ENCODE assay signal across 1 cellular context in the genomic region with DNA sequence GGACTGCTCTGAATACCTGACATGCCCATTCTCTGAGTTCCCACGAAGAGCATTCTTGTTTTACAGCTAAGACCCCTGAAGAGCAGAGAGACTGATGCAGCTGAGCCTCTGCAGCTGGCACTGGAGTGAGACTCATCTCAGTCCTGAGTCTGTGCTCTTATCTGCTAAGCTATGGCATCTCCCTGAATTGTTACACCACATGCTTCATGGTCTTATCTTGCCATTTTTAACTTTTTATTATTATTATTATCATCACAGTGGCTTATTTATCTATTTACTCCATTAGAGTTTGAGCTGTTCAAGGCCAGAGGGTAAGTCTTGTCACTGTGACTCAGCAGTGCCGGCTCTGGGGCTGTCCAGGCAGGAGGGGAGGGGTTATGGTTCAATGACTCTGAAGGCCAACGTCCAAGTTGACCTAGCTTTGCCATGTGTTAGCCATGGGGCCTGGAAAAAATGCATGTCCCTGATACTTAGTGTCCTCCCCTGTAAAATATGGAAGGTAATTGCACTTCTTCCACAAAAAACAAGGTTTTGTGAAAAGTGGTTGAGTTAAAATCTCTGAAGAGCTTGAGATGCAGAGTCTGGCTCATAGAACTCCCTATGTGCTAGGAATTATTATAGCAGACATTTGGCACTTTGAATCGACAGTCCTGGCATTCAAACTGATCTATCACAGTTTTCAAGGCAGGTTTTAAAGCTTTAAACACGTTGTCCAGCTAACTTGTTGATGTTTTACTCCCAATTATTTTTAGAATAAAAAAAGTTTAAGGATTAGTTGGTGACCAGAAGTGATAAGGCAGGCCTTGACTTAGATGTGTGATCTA.
TF ChIP-seq lines count a peak whose summit lies in the region.

No MANE protein-coding gene starts in this region.

TF ChIP-seq in HepG2, 621 proteins besides CTCF, POLR2A, EP300 and RAD21 (continued from another document and continues in another):
- TF ChIP-seq, protein P1, sequence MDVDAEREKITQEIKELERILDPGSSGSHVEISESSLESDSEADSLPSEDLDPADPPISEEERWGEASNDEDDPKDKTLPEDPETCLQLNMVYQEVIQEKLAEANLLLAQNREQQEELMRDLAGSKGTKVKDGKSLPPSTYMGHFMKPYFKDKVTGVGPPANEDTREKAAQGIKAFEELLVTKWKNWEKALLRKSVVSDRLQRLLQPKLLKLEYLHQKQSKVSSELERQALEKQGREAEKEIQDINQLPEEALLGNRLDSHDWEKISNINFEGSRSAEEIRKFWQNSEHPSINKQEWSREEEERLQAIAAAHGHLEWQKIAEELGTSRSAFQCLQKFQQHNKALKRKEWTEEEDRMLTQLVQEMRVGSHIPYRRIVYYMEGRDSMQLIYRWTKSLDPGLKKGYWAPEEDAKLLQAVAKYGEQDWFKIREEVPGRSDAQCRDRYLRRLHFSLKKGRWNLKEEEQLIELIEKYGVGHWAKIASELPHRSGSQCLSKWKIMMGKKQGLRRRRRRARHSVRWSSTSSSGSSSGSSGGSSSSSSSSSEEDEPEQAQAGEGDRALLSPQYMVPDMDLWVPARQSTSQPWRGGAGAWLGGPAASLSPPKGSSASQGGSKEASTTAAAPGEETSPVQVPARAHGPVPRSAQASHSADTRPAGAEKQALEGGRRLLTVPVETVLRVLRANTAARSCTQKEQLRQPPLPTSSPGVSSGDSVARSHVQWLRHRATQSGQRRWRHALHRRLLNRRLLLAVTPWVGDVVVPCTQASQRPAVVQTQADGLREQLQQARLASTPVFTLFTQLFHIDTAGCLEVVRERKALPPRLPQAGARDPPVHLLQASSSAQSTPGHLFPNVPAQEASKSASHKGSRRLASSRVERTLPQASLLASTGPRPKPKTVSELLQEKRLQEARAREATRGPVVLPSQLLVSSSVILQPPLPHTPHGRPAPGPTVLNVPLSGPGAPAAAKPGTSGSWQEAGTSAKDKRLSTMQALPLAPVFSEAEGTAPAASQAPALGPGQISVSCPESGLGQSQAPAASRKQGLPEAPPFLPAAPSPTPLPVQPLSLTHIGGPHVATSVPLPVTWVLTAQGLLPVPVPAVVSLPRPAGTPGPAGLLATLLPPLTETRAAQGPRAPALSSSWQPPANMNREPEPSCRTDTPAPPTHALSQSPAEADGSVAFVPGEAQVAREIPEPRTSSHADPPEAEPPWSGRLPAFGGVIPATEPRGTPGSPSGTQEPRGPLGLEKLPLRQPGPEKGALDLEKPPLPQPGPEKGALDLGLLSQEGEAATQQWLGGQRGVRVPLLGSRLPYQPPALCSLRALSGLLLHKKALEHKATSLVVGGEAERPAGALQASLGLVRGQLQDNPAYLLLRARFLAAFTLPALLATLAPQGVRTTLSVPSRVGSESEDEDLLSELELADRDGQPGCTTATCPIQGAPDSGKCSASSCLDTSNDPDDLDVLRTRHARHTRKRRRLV (CRISPR knock-in tag; IDR thresholded peaks at IDR 0.05) = no peak
- TF ChIP-seq, protein P2, sequence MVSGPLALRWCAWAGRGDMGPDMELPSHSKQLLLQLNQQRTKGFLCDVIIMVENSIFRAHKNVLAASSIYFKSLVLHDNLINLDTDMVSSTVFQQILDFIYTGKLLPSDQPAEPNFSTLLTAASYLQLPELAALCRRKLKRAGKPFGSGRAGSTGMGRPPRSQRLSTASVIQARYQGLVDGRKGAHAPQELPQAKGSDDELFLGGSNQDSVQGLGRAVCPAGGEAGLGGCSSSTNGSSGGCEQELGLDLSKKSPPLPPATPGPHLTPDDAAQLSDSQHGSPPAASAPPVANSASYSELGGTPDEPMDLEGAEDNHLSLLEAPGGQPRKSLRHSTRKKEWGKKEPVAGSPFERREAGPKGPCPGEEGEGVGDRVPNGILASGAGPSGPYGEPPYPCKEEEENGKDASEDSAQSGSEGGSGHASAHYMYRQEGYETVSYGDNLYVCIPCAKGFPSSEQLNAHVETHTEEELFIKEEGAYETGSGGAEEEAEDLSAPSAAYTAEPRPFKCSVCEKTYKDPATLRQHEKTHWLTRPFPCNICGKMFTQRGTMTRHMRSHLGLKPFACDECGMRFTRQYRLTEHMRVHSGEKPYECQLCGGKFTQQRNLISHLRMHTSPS (CRISPR knock-in tag; IDR thresholded peaks at IDR 0.05; ENCODE audit: low read depth) = no peak; the same call in 1 of the 2 replicates
- TF ChIP-seq TAF15 (IDR thresholded peaks at IDR 0.05; ENCODE audit: low read depth, low read length, poor library complexity, severe bottlenecking) = no peak
- no peak for TF ChIP-seq BHLHE40 (IDR thresholded peaks at IDR 0.05; ENCODE audit: low read length)
- TF ChIP-seq, protein P3, sequence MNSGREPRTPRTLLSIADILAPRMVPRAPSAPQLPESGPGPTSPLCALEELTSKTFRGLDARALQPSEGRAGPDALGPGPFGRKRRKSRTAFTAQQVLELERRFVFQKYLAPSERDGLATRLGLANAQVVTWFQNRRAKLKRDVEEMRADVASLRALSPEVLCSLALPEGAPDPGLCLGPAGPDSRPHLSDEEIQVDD (CRISPR knock-in tag; IDR thresholded peaks at IDR 0.05; ENCODE audit: borderline replicate concordance) = no peak
- TF ChIP-seq, protein P4, sequence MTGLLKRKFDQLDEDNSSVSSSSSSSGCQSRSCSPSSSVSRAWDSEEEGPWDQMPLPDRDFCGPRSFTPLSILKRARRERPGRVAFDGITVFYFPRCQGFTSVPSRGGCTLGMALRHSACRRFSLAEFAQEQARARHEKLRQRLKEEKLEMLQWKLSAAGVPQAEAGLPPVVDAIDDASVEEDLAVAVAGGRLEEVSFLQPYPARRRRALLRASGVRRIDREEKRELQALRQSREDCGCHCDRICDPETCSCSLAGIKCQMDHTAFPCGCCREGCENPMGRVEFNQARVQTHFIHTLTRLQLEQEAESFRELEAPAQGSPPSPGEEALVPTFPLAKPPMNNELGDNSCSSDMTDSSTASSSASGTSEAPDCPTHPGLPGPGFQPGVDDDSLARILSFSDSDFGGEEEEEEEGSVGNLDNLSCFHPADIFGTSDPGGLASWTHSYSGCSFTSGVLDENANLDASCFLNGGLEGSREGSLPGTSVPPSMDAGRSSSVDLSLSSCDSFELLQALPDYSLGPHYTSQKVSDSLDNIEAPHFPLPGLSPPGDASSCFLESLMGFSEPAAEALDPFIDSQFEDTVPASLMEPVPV (CRISPR knock-in tag; IDR thresholded peaks at IDR 0.05) = no peak
- no peak for TF ChIP-seq ARID2 (CRISPR knock-in tag; IDR thresholded peaks at IDR 0.05; ENCODE audit: borderline replicate concordance)
- TF ChIP-seq, protein P5, sequence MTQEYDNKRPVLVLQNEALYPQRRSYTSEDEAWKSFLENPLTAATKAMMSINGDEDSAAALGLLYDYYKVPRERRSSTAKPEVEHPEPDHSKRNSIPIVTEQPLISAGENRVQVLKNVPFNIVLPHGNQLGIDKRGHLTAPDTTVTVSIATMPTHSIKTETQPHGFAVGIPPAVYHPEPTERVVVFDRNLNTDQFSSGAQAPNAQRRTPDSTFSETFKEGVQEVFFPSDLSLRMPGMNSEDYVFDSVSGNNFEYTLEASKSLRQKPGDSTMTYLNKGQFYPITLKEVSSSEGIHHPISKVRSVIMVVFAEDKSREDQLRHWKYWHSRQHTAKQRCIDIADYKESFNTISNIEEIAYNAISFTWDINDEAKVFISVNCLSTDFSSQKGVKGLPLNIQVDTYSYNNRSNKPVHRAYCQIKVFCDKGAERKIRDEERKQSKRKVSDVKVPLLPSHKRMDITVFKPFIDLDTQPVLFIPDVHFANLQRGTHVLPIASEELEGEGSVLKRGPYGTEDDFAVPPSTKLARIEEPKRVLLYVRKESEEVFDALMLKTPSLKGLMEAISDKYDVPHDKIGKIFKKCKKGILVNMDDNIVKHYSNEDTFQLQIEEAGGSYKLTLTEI (CRISPR knock-in tag; conservative IDR thresholded peaks at IDR 0.05) = no peak
- TF ChIP-seq, protein P6, sequence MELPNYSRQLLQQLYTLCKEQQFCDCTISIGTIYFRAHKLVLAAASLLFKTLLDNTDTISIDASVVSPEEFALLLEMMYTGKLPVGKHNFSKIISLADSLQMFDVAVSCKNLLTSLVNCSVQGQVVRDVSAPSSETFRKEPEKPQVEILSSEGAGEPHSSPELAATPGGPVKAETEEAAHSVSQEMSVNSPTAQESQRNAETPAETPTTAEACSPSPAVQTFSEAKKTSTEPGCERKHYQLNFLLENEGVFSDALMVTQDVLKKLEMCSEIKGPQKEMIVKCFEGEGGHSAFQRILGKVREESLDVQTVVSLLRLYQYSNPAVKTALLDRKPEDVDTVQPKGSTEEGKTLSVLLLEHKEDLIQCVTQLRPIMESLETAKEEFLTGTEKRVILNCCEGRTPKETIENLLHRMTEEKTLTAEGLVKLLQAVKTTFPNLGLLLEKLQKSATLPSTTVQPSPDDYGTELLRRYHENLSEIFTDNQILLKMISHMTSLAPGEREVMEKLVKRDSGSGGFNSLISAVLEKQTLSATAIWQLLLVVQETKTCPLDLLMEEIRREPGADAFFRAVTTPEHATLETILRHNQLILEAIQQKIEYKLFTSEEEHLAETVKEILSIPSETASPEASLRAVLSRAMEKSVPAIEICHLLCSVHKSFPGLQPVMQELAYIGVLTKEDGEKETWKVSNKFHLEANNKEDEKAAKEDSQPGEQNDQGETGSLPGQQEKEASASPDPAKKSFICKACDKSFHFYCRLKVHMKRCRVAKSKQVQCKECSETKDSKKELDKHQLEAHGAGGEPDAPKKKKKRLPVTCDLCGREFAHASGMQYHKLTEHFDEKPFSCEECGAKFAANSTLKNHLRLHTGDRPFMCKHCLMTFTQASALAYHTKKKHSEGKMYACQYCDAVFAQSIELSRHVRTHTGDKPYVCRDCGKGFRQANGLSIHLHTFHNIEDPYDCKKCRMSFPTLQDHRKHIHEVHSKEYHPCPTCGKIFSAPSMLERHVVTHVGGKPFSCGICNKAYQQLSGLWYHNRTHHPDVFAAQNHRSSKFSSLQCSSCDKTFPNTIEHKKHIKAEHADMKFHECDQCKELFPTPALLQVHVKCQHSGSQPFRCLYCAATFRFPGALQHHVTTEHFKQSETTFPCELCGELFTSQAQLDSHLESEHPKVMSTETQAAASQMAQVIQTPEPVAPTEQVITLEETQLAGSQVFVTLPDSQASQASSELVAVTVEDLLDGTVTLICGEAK (IDR thresholded peaks at IDR 0.05) = no peak
- TF ChIP-seq, protein P6 (CRISPR knock-in tag; IDR thresholded peaks at IDR 0.05) = peak; percentile 79; the same call in 1 of the 2 replicates
- TF ChIP-seq ZNF670 (CRISPR knock-in tag; IDR thresholded peaks at IDR 0.05; ENCODE audit: borderline replicate concordance) = peak; percentile 71; the same call in 1 of the 2 replicates
- TF ChIP-seq, protein P7, sequence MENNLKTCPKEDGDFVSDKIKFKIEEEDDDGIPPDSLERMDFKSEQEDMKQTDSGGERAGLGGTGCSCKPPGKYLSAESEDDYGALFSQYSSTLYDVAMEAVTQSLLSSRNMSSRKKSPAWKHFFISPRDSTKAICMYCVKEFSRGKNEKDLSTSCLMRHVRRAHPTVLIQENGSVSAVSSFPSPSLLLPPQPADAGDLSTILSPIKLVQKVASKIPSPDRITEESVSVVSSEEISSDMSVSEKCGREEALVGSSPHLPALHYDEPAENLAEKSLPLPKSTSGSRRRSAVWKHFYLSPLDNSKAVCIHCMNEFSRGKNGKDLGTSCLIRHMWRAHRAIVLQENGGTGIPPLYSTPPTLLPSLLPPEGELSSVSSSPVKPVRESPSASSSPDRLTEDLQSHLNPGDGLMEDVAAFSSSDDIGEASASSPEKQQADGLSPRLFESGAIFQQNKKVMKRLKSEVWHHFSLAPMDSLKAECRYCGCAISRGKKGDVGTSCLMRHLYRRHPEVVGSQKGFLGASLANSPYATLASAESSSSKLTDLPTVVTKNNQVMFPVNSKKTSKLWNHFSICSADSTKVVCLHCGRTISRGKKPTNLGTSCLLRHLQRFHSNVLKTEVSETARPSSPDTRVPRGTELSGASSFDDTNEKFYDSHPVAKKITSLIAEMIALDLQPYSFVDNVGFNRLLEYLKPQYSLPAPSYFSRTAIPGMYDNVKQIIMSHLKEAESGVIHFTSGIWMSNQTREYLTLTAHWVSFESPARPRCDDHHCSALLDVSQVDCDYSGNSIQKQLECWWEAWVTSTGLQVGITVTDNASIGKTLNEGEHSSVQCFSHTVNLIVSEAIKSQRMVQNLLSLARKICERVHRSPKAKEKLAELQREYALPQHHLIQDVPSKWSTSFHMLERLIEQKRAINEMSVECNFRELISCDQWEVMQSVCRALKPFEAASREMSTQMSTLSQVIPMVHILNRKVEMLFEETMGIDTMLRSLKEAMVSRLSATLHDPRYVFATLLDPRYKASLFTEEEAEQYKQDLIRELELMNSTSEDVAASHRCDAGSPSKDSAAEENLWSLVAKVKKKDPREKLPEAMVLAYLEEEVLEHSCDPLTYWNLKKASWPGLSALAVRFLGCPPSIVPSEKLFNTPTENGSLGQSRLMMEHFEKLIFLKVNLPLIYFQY (CRISPR knock-in tag; IDR thresholded peaks at IDR 0.05; ENCODE audit: borderline replicate concordance) = no peak
- no peak for TF ChIP-seq SRSF1 (optimal IDR thresholded peaks at IDR 0.05; ENCODE audit: low read depth, low read length)
- TF ChIP-seq, protein P8, sequence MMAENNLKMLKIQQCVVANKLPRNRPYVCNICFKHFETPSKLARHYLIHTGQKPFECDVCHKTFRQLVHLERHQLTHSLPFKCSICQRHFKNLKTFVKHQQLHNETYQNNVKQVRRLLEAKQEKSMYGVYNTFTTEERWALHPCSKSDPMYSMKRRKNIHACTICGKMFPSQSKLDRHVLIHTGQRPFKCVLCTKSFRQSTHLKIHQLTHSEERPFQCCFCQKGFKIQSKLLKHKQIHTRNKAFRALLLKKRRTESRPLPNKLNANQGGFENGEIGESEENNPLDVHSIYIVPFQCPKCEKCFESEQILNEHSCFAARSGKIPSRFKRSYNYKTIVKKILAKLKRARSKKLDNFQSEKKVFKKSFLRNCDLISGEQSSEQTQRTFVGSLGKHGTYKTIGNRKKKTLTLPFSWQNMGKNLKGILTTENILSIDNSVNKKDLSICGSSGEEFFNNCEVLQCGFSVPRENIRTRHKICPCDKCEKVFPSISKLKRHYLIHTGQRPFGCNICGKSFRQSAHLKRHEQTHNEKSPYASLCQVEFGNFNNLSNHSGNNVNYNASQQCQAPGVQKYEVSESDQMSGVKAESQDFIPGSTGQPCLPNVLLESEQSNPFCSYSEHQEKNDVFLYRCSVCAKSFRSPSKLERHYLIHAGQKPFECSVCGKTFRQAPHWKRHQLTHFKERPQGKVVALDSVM (CRISPR knock-in tag; IDR thresholded peaks at IDR 0.05) = 0 out of 2 replicates have a peak, but pooled peaks have one; percentile 28
- 0 out of 2 replicates have a peak, but pooled peaks have one; percentile 33 for TF ChIP-seq KDM1A (CRISPR knock-in tag; IDR thresholded peaks at IDR 0.05)
